Comparison of ENCODE assay signal across 10 cellular contexts in genomic region chr17:76492250-76492988, GRCh38. TPM values are rescaled to one million over a fixed set of nuclear protein-coding genes. Genes with fewer than 3 reads are reported as not detected.
DNase-seq lines count a peak whose midpoint lies in the region; ATAC-seq and TF ChIP-seq lines count a peak whose summit lies in the region.
"Had no signal": no experiment of that assay in that cellular context is flagged by ENCODE, and none has a peak within 500 bp of the region (broad histone marks: within the 10 kb centered on the region; RNA-seq: fewer than 3 reads in every experiment).

No MANE protein-coding gene starts in this region.

- peaks cover 2% of the 10 kb centered on the region for H3K27me3 Mint-ChIP-seq in glutamatergic neuron (ENCODE audit: unreplicated experiment)
- H3K27me3 Mint-ChIP-seq in stimulated activated naive CD8-positive, alpha-beta T cell treated with anti-CD3 and anti-CD28 coated beads, Interleukin-15, Interleukin-2, amounts not matched to agents 100 ng/mL and 50 ng/mL, for 24 hours = no peaks in the 10 kb centered on the region

- H3K4me1 Mint-ChIP-seq in glutamatergic neuron (ENCODE audit: low read depth, unreplicated experiment) = peaks cover 9% of the 10 kb centered on the region
- peaks cover 81% of the 10 kb centered on the region for H3K4me1 Mint-ChIP-seq in stimulated activated naive CD8-positive, alpha-beta T cell treated with anti-CD3 and anti-CD28 coated beads, Interleukin-15, Interleukin-2, amounts not matched to agents 100 ng/mL and 50 ng/mL, for 24 hours (ENCODE audit: low read depth)

- no peaks in the 10 kb centered on the region for H3K36me3 ChIP-seq in RWPE2 (ENCODE audit: low read depth)

- H3K9me3 Mint-ChIP-seq in glutamatergic neuron (ENCODE audit: unreplicated experiment) = no peaks in the 10 kb centered on the region
- H3K9me3 Mint-ChIP-seq in stimulated activated naive CD8-positive, alpha-beta T cell treated with anti-CD3 and anti-CD28 coated beads, Interleukin-15, Interleukin-2, amounts not matched to agents 100 ng/mL and 50 ng/mL, for 24 hours = no peaks in the 10 kb centered on the region

- no peaks in the 10 kb centered on the region for H3K27me3 ChIP-seq in RWPE2 (ENCODE audit: insufficient read depth, poor library complexity, severe bottlenecking)

- ATAC-seq in GM18907 (IDR thresholded peaks at IDR 0.05; ENCODE audit: unreplicated experiment) (peak; percentile 43), HG02759 (IDR thresholded peaks at IDR 0.05; ENCODE audit: unreplicated experiment) (peak; percentile 60), RWPE2 (ENCODE audit: low read depth) (no peak; the same call in 2 of the 3 replicates)

- TF ChIP-seq CTCF in RWPE2 (IDR thresholded peaks at IDR 0.05; ENCODE audit: poor library complexity, severe bottlenecking) (no peak), glutamatergic neuron (IDR thresholded peaks at IDR 0.05; ENCODE audit: partially characterized antibody, unreplicated experiment) (no peak)

- no peaks in the 10 kb centered on the region for H3K36me3 Mint-ChIP-seq in glutamatergic neuron (ENCODE audit: unreplicated experiment)
- H3K36me3 Mint-ChIP-seq in stimulated activated naive CD8-positive, alpha-beta T cell treated with anti-CD3 and anti-CD28 coated beads, Interleukin-15, Interleukin-2, amounts not matched to agents 100 ng/mL and 50 ng/mL, for 24 hours (ENCODE audit: low read depth) = peaks cover 6% of the 10 kb centered on the region

- H3K27ac ChIP-seq in RWPE2 (ENCODE audit: poor library complexity, severe bottlenecking) = peak overlapping the region; percentile 51

- no peak overlapping the region for H3K4me3 ChIP-seq in RWPE2 (ENCODE audit: severe bottlenecking)

- H3K4me3 Mint-ChIP-seq in glutamatergic neuron (ENCODE audit: unreplicated experiment) = peak overlapping the region; percentile 55
- peak overlapping the region; percentile 83 for H3K4me3 Mint-ChIP-seq in stimulated activated naive CD8-positive, alpha-beta T cell treated with anti-CD3 and anti-CD28 coated beads, Interleukin-15, Interleukin-2, amounts not matched to agents 100 ng/mL and 50 ng/mL, for 24 hours

- H3K9me3 ChIP-seq in RWPE2 (ENCODE audit: severe bottlenecking) = no peaks in the 10 kb centered on the region

- H3K27ac Mint-ChIP-seq in glutamatergic neuron (ENCODE audit: unreplicated experiment) = no peak overlapping the region
- peak overlapping the region; percentile 98 for H3K27ac Mint-ChIP-seq in stimulated activated naive CD8-positive, alpha-beta T cell treated with anti-CD3 and anti-CD28 coated beads, Interleukin-15, Interleukin-2, amounts not matched to agents 100 ng/mL and 50 ng/mL, for 24 hours

- DNase-seq in RWPE2 (ENCODE audit: low spot score) (no peak), glutamatergic neuron (no peak), NCI-H1694 treated with DMSO at 0.1 percent for 48 hours (lab: John Stamatoyannopoulos, UW) (no peak), cerebellum (ENCODE audit: low spot score) (no peak), mucosa of gallbladder (ENCODE audit: low spot score) (no peak)

- H3K4me1 ChIP-seq in RWPE2 (ENCODE audit: insufficient read depth, poor library complexity, severe bottlenecking) = peaks cover 17% of the 10 kb centered on the region

RNA-seq across cellular contexts. Expression of gene RHBDF2, which starts 8.8 kb away (rescaled TPM):
- total RNA-seq in glutamatergic neuron (ENCODE audit: unreplicated experiment) = 1.9 TPM
- total RNA-seq in cerebellum = 2.4 TPM
- total RNA-seq in mucosa of gallbladder = 48.8 TPM

RNA-seq across cellular contexts. Expression of gene AANAT, which starts 25.0 kb away (rescaled TPM):
- total RNA-seq in glutamatergic neuron (ENCODE audit: unreplicated experiment) (0.39 TPM), cerebellum (0.27 TPM), mucosa of gallbladder (not detected)
- total RNA-seq: lung microvascular endothelial cell, RPMI7951 had no signal

RNA-seq across cellular contexts. Expression of gene UBE2O, which starts 39.5 kb away (rescaled TPM):
- total RNA-seq in glutamatergic neuron (ENCODE audit: unreplicated experiment) (94.3 TPM), cerebellum (39.6 TPM), mucosa of gallbladder (26.0 TPM)

RNA-seq across cellular contexts. Expression of gene CYGB, which starts 45.1 kb away (rescaled TPM):
- total RNA-seq in glutamatergic neuron (ENCODE audit: unreplicated experiment) (20.4 TPM), cerebellum (5.6 TPM), mucosa of gallbladder (14.7 TPM)

RNA-seq across cellular contexts. Expression of gene PRCD, which starts 47.4 kb away (rescaled TPM):
- total RNA-seq in glutamatergic neuron (ENCODE audit: unreplicated experiment) (1.4 TPM), cerebellum (5.7 TPM), mucosa of gallbladder (4.3 TPM)

Comparison
In these comparisons a context has a peak if more than half of its experiments do, and no peak if none do; other contexts are left out.
1. RNA of gene RHBDF2, which starts 8.8 kb away (total RNA-seq): 48.8 TPM in mucosa of gallbladder (single experiment); 2.4 TPM in cerebellum (single experiment) and 1.9 TPM in glutamatergic neuron (single experiment); every median in the first group is over 10 times any median in the second.